Comparison of ENCODE assay signal across 12 cellular contexts in the genomic region with DNA sequence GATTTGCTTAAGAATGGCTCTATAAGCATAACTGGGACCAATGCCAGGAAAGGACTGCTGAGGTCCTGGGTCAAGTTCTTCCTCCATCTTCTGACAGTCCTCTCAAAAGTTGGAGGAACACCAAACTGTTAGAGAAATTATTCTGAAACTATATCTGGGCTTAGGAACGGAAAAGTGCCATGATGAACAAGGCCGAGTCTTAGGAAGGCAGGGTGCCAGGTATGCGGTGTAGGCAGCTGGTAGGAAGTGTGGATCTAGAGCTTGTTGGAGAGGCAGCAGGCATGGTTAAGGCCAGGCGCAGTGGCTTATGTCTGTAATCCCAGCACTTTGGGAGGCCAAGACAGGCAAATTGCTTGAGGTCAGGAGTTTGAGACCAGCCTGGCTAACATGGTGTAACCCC. TPM values are rescaled to one million over a fixed set of nuclear protein-coding genes. Genes with fewer than 3 reads are reported as not detected.
A peak's percentile ranks its signal among the peaks of the same experiment; 100 is the strongest.
DNase-seq lines count a peak whose midpoint lies in the region; ATAC-seq, FAIRE-seq and TF ChIP-seq lines count a peak whose summit lies in the region.
"Had no signal": no experiment of that assay in that cellular context is flagged by ENCODE, and none has a peak within 500 bp of the region (broad histone marks: within the 10 kb centered on the region; RNA-seq: fewer than 3 reads in every experiment).

No MANE protein-coding gene starts in this region.

- no peak overlapping the region for H3K23ac ChIP-seq in H9 (ENCODE audit: insufficient read length, low read depth, low read length)

- H3K9me3 ChIP-seq in CD4-positive, CD25-positive, alpha-beta regulatory T cell (ENCODE audit: control insufficient read depth in 2 of 2, low read length in 2 of 2): no peaks in the 10 kb centered on the region
- H3K9me3 ChIP-seq in H9 (ENCODE audit: control insufficient read depth, low read depth, low read length): no peaks in the 10 kb centered on the region
- H3K9me3 ChIP-seq: Peyer's patch, tibial artery had no signal

- no peak for FAIRE-seq in RCC 7860 (lab: Jason Lieb, UNC)
- FAIRE-seq: keratinocyte had no signal

- no peak overlapping the region for H3K4me3 ChIP-seq in CD4-positive, CD25-positive, alpha-beta regulatory T cell (ENCODE audit: low read depth, low read length)
- H3K4me3 ChIP-seq: Peyer's patch, tibial artery had no signal

- H3K4me1 Mint-ChIP-seq in CD4-positive, CD25-positive, alpha-beta regulatory T cell: peaks cover 31 to 83% (median 69%) of the 10 kb centered on the region in 4 donors
- H3K4me1 Mint-ChIP-seq in H9: peaks cover 62 to 63% of the 10 kb centered on the region in 2 experiments
- peaks cover 79% of the 10 kb centered on the region for H3K4me1 Mint-ChIP-seq in central memory CD8-positive, alpha-beta T cell
- peaks cover 70 to 82% of the 10 kb centered on the region in 2 donors for H3K4me1 Mint-ChIP-seq in natural killer cell treated with Interleukin-12 subunit alpha and Interleukin-12 subunit beta and Interleukin-15 and Interleukin-18, amount 100 ng/mL, for 72 hours (ENCODE audit: low read depth in 2 of 2)

- no peak overlapping the region for H4K5ac ChIP-seq in H9 (ENCODE audit: insufficient read length, low read depth, low read length)

- no peak overlapping the region for H2BK20ac ChIP-seq in H9 (ENCODE audit: low read depth, low read length, poor library complexity, severe bottlenecking)

- peaks cover 0 to 2% (median 0%) of the 10 kb centered on the region in 7 donors for H3K9me3 Mint-ChIP-seq in CD4-positive, CD25-positive, alpha-beta regulatory T cell
- H3K9me3 Mint-ChIP-seq in H9: peaks cover 3 to 14% of the 10 kb centered on the region in 2 experiments; a peak in 4 of 5 replicates
- no peaks in the 10 kb centered on the region for H3K9me3 Mint-ChIP-seq in central memory CD8-positive, alpha-beta T cell
- H3K9me3 Mint-ChIP-seq in natural killer cell treated with Interleukin-12 subunit alpha and Interleukin-12 subunit beta and Interleukin-15 and Interleukin-18, amount 100 ng/mL, for 72 hours: peaks cover 4% of the 10 kb centered on the region

- no peak overlapping the region for H3K4ac ChIP-seq in H9 (ENCODE audit: low read depth, low read length)

- H3K4me2 ChIP-seq in H9 (ENCODE audit: insufficient read depth, insufficient read length, low read length): no peak overlapping the region

- no peak for TF ChIP-seq CTCF in H9 (conservative IDR thresholded peaks at IDR 0.05)

- H3K27me3 ChIP-seq in CD4-positive, CD25-positive, alpha-beta regulatory T cell (ENCODE audit: control insufficient read depth, insufficient read depth, low read length): no peaks in the 10 kb centered on the region
- H3K27me3 ChIP-seq in H9 (ENCODE audit: insufficient read depth, low read length): no peaks in the 10 kb centered on the region
- H3K27me3 ChIP-seq: Peyer's patch, tibial artery had no signal

- no peak overlapping the region for H3K56ac ChIP-seq in H9 (ENCODE audit: insufficient read length, low read depth, low read length)

- H2BK15ac ChIP-seq in H9 (ENCODE audit: low read depth, low read length): no peak overlapping the region

- H2BK120ac ChIP-seq in H9 (ENCODE audit: low read depth, low read length, poor library complexity, severe bottlenecking): no peak overlapping the region

- no CpG with 5 or more reads among the region's 4 CpGs for WGBS in H9 (ENCODE audit: extremely low coverage, insufficient read length, low lambda C conversion rate)

- H3K14ac ChIP-seq in H9 (ENCODE audit: insufficient read depth, low read length): no peak overlapping the region

- H3T11ph ChIP-seq in H9 (ENCODE audit: low read length): no peak overlapping the region

- H3K4me3 Mint-ChIP-seq in CD4-positive, CD25-positive, alpha-beta regulatory T cell: peak overlapping the region in 1 of 4 donors; percentile 71
- H3K4me3 Mint-ChIP-seq in H9: peak overlapping the region in 1 of 2 experiments; percentile 10; a peak in 1 of 5 replicates
- peak overlapping the region; percentile 3 for H3K4me3 Mint-ChIP-seq in central memory CD8-positive, alpha-beta T cell
- H3K4me3 Mint-ChIP-seq in natural killer cell treated with Interleukin-12 subunit alpha and Interleukin-12 subunit beta and Interleukin-15 and Interleukin-18, amount 100 ng/mL, for 72 hours: peak overlapping the region; percentile 82

- H3K27me3 Mint-ChIP-seq in CD4-positive, CD25-positive, alpha-beta regulatory T cell: no peaks in the 10 kb centered on the region
- no peaks in the 10 kb centered on the region for H3K27me3 Mint-ChIP-seq in H9 (ENCODE audit: low read depth)
- no peaks in the 10 kb centered on the region for H3K27me3 Mint-ChIP-seq in central memory CD8-positive, alpha-beta T cell
- no peaks in the 10 kb centered on the region for H3K27me3 Mint-ChIP-seq in natural killer cell treated with Interleukin-12 subunit alpha and Interleukin-12 subunit beta and Interleukin-15 and Interleukin-18, amount 100 ng/mL, for 72 hours

- DNase-seq in CD4-positive, CD25-positive, alpha-beta regulatory T cell: no peak
- no peak for DNase-seq in H9
- no peak for DNase-seq in central memory CD8-positive, alpha-beta T cell (ENCODE audit: low spot score in 2 of 2)
- no peak for DNase-seq in natural killer cell treated with Interleukin-12 subunit alpha and Interleukin-12 subunit beta and Interleukin-15 and Interleukin-18, amount 100 ng/mL, for 72 hours (ENCODE audit: low spot score)
- no peak for DNase-seq in RCC 7860 (ENCODE audit: low spot score)
- DNase-seq in NCI-H187 treated with DMSO at 0.1 percent for 48 hours (lab: John Stamatoyannopoulos, UW): no peak
- DNase-seq in NOMO-1 treated with dmso at 0.1 percent for 144 hours (lab: John Stamatoyannopoulos, UW; ENCODE audit: unreplicated experiment): no peak
- DNase-seq: activated gamma-delta T cell treated with Interleukin-2 at 50 U/mL for 16 hours, Peyer's patch, tibial artery had no signal

- peak overlapping the region; percentile 66 to 92 (median 79) for H3K27ac Mint-ChIP-seq in CD4-positive, CD25-positive, alpha-beta regulatory T cell
- H3K27ac Mint-ChIP-seq in H9: peak overlapping the region; percentile 22 to 93 (median 84)
- H3K27ac Mint-ChIP-seq in central memory CD8-positive, alpha-beta T cell (ENCODE audit: low read depth): peak overlapping the region; percentile 64
- H3K27ac Mint-ChIP-seq in natural killer cell treated with Interleukin-12 subunit alpha and Interleukin-12 subunit beta and Interleukin-15 and Interleukin-18, amount 100 ng/mL, for 72 hours: peak overlapping the region; percentile 94 to 95

- peaks cover 4% of the 10 kb centered on the region; the same call in 1 of the 2 replicates for H3K79me2 ChIP-seq in H9 (ENCODE audit: insufficient read depth, low read length)

- H3K18ac ChIP-seq in H9 (ENCODE audit: insufficient read length, low read depth, low read length): no peak overlapping the region

- no peak overlapping the region for H2BK5ac ChIP-seq in H9 (ENCODE audit: insufficient read length, low read length)

- H2AFZ ChIP-seq in H9 (ENCODE audit: low read length): no peak overlapping the region

- H4K8ac ChIP-seq in H9 (replicated peaks; ENCODE audit: insufficient read length, low read depth, low read length): no peak overlapping the region

- no peak overlapping the region for H3K27ac ChIP-seq in CD4-positive, CD25-positive, alpha-beta regulatory T cell (ENCODE audit: insufficient read depth, low read length, poor library complexity, severe bottlenecking)
- H3K27ac ChIP-seq in H9 (ENCODE audit: insufficient read length, low read depth, low read length): no peak overlapping the region
- H3K27ac ChIP-seq: C4-2B, tibial artery had no signal

- no peak overlapping the region for H2AK5ac ChIP-seq in H9 (ENCODE audit: insufficient read length, low read length)

- H3K4me1 ChIP-seq in CD4-positive, CD25-positive, alpha-beta regulatory T cell (ENCODE audit: control insufficient read depth, insufficient read depth, low read length, poor library complexity, severe bottlenecking): peaks cover 45% of the 10 kb centered on the region
- H3K4me1 ChIP-seq in H9 (ENCODE audit: insufficient read depth, low read length): peaks cover 10% of the 10 kb centered on the region; the same call in 1 of the 2 replicates

- no peaks in the 10 kb centered on the region for H3K36me3 ChIP-seq in CD4-positive, CD25-positive, alpha-beta regulatory T cell (ENCODE audit: control insufficient read depth, insufficient read depth, low read length)
- H3K36me3 ChIP-seq: Peyer's patch, tibial artery had no signal

- H2BK12ac ChIP-seq in H9 (ENCODE audit: insufficient read length, low read depth, low read length): no peak overlapping the region

- H3K36me3 Mint-ChIP-seq in CD4-positive, CD25-positive, alpha-beta regulatory T cell: peaks cover 3% of the 10 kb centered on the region
- peaks cover 7 to 23% (median 19%) of the 10 kb centered on the region in 3 experiments; a peak in 6 of 7 replicates for H3K36me3 Mint-ChIP-seq in H9 (ENCODE audit: insufficient read depth in 1 of 3, low read depth in 3 of 3)
- peaks cover 2% of the 10 kb centered on the region for H3K36me3 Mint-ChIP-seq in central memory CD8-positive, alpha-beta T cell (ENCODE audit: insufficient read depth)
- H3K36me3 Mint-ChIP-seq in natural killer cell treated with Interleukin-12 subunit alpha and Interleukin-12 subunit beta and Interleukin-15 and Interleukin-18, amount 100 ng/mL, for 72 hours: peaks cover 14% of the 10 kb centered on the region

- no peaks in the 10 kb centered on the region for H3K23me2 ChIP-seq in H9 (ENCODE audit: insufficient read length, low read depth, low read length, poor library complexity, severe bottlenecking)

- no peak for ATAC-seq in CD4-positive, CD25-positive, alpha-beta regulatory T cell (ENCODE audit: low read depth in 2 of 2)
- no peak for ATAC-seq in central memory CD8-positive, alpha-beta T cell (replicated peaks; ENCODE audit: extremely low read depth, poor library complexity, severe bottlenecking)
- ATAC-seq in natural killer cell treated with Interleukin-12 subunit alpha and Interleukin-12 subunit beta and Interleukin-15 and Interleukin-18, amount 100 ng/mL, for 72 hours: no peak

- H3K79me1 ChIP-seq in H9 (ENCODE audit: insufficient read depth, low read depth, low read length, poor library complexity, severe bottlenecking): no peaks in the 10 kb centered on the region

- no peak overlapping the region for H3K9ac ChIP-seq in H9 (ENCODE audit: extremely low read depth, insufficient read length, low read length)

- H4K20me1 ChIP-seq in H9 (ENCODE audit: control insufficient read depth, insufficient read depth, insufficient read length): no peaks in the 10 kb centered on the region

- H4K91ac ChIP-seq in H9 (ENCODE audit: insufficient read length, low read depth, low read length): no peak overlapping the region

RNA-seq across cellular contexts. Expression of a gene that starts 7.7 kb away (rescaled TPM):
- total RNA-seq in CD4-positive, CD25-positive, alpha-beta regulatory T cell: 53.6 TPM
- polyA plus RNA-seq in CD4-positive, CD25-positive, alpha-beta regulatory T cell: 10 to 100 TPM; 25.8 to 36.8 (median 30.6) TPM
- 42.8 and 44.3 TPM in 2 replicates for total RNA-seq in H9 (2021)
- 100 to 1,000 TPM; 139 to 186 TPM for total RNA-seq in natural killer cell treated with Interleukin-12 subunit alpha and Interleukin-12 subunit beta and Interleukin-15 and Interleukin-18, amount 100 ng/mL, for 72 hours

RNA-seq across cellular contexts. Expression of a gene that starts 54.3 kb away (rescaled TPM):
- 3.5 TPM for total RNA-seq in CD4-positive, CD25-positive, alpha-beta regulatory T cell
- 1 to 10 TPM; 2.6 to 4.7 (median 3.7) TPM for polyA plus RNA-seq in CD4-positive, CD25-positive, alpha-beta regulatory T cell
- 6.3 and 6.5 TPM in 2 replicates for total RNA-seq in H9 (2021)
- 10 to 100 TPM; 24.5 to 63.0 TPM for total RNA-seq in natural killer cell treated with Interleukin-12 subunit alpha and Interleukin-12 subunit beta and Interleukin-15 and Interleukin-18, amount 100 ng/mL, for 72 hours
